1 cellular context compared by ENCODE assay signal in the genomic region with DNA sequence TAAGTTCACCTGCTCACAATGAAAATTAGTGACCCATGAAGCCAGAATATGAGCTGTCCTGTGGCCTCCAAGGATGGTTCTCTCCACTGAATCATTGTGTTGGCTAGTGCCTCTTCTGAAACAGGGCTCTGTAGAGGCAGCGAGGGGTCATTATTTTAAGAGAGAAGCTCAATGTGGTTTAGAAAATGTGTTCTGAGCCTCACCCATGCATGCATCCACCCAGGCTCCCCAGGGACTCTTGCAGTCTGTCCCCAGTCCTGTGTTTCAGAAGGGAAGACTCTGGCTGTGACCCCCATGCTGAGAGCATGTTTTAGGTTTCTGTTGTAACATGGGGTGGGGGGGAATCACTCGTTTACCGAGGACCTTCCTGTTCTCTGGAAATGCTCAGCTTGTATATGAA.
TF ChIP-seq lines count a peak whose summit lies in the region.

No MANE protein-coding gene starts in this region.

TF ChIP-seq in GM12878, 131 proteins besides CTCF, POLR2A, EP300 and RAD21 (continued from another document):
- TF ChIP-seq, protein P1, sequence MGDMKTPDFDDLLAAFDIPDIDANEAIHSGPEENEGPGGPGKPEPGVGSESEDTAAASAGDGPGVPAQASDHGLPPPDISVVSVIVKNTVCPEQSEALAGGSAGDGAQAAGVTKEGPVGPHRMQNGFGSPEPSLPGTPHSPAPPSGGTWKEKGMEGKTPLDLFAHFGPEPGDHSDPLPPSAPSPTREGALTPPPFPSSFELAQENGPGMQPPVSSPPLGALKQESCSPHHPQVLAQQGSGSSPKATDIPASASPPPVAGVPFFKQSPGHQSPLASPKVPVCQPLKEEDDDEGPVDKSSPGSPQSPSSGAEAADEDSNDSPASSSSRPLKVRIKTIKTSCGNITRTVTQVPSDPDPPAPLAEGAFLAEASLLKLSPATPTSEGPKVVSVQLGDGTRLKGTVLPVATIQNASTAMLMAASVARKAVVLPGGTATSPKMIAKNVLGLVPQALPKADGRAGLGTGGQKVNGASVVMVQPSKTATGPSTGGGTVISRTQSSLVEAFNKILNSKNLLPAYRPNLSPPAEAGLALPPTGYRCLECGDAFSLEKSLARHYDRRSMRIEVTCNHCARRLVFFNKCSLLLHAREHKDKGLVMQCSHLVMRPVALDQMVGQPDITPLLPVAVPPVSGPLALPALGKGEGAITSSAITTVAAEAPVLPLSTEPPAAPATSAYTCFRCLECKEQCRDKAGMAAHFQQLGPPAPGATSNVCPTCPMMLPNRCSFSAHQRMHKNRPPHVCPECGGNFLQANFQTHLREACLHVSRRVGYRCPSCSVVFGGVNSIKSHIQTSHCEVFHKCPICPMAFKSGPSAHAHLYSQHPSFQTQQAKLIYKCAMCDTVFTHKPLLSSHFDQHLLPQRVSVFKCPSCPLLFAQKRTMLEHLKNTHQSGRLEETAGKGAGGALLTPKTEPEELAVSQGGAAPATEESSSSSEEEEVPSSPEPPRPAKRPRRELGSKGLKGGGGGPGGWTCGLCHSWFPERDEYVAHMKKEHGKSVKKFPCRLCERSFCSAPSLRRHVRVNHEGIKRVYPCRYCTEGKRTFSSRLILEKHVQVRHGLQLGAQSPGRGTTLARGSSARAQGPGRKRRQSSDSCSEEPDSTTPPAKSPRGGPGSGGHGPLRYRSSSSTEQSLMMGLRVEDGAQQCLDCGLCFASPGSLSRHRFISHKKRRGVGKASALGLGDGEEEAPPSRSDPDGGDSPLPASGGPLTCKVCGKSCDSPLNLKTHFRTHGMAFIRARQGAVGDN (IDR thresholded peaks at IDR 0.05), result no peak
- TF ChIP-seq RFX5 (IDR thresholded peaks at IDR 0.05; ENCODE audit: low read depth, low read length) (no peak), SUZ12 (IDR thresholded peaks at IDR 0.05; ENCODE audit: unreplicated experiment) (no peak), GABPA (IDR thresholded peaks at IDR 0.05; ENCODE audit: low read depth) (no peak), SP1 (IDR thresholded peaks at IDR 0.05; ENCODE audit: low read depth, low read length) (no peak), NBN (IDR thresholded peaks at IDR 0.05) (no peak), EED (IDR thresholded peaks at IDR 0.05; ENCODE audit: low read depth) (no peak), RELA (IDR thresholded peaks at IDR 0.05; ENCODE audit: borderline replicate concordance, partially characterized antibody) (no peak), CHD4 (IDR thresholded peaks at IDR 0.05) (no peak), NRF1 (conservative IDR thresholded peaks at IDR 0.05; ENCODE audit: low read depth, low read length) (no peak), WRNIP1 (IDR thresholded peaks at IDR 0.05; ENCODE audit: borderline replicate concordance, low read depth, low read length) (no peak), ZBED1 (IDR thresholded peaks at IDR 0.05; ENCODE audit: borderline replicate concordance) (no peak), YY1 (IDR thresholded peaks at IDR 0.05; ENCODE audit: low read depth, low read length) (no peak), RUNX3 (IDR thresholded peaks at IDR 0.05; ENCODE audit: low read length) (no peak), RCOR1 (conservative IDR thresholded peaks at IDR 0.05; ENCODE audit: low read depth, low read length) (no peak)
- TF ChIP-seq, protein P2, sequence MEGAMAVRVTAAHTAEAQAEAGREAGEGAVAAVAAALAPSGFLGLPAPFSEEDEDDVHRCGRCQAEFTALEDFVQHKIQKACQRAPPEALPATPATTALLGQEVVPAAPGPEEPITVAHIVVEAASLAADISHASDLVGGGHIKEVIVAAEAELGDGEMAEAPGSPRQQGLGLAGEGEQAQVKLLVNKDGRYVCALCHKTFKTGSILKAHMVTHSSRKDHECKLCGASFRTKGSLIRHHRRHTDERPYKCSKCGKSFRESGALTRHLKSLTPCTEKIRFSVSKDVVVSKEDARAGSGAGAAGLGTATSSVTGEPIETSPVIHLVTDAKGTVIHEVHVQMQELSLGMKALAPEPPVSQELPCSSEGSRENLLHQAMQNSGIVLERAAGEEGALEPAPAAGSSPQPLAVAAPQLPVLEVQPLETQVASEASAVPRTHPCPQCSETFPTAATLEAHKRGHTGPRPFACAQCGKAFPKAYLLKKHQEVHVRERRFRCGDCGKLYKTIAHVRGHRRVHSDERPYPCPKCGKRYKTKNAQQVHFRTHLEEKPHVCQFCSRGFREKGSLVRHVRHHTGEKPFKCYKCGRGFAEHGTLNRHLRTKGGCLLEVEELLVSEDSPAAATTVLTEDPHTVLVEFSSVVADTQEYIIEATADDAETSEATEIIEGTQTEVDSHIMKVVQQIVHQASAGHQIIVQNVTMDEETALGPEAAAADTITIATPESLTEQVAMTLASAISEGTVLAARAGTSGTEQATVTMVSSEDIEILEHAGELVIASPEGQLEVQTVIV (IDR thresholded peaks at IDR 0.05; ENCODE audit: borderline replicate concordance, partially characterized antibody), result no peak
- TF ChIP-seq, protein P3, sequence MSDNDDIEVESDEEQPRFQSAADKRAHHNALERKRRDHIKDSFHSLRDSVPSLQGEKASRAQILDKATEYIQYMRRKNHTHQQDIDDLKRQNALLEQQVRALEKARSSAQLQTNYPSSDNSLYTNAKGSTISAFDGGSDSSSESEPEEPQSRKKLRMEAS (IDR thresholded peaks at IDR 0.05; ENCODE audit: low read depth, low read length), result no peak
- TF ChIP-seq, protein P4, sequence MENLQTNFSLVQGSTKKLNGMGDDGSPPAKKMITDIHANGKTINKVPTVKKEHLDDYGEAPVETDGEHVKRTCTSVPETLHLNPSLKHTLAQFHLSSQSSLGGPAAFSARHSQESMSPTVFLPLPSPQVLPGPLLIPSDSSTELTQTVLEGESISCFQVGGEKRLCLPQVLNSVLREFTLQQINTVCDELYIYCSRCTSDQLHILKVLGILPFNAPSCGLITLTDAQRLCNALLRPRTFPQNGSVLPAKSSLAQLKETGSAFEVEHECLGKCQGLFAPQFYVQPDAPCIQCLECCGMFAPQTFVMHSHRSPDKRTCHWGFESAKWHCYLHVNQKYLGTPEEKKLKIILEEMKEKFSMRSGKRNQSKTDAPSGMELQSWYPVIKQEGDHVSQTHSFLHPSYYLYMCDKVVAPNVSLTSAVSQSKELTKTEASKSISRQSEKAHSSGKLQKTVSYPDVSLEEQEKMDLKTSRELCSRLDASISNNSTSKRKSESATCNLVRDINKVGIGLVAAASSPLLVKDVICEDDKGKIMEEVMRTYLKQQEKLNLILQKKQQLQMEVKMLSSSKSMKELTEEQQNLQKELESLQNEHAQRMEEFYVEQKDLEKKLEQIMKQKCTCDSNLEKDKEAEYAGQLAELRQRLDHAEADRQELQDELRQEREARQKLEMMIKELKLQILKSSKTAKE (IDR thresholded peaks at IDR 0.05; ENCODE audit: low read depth, poor library complexity, severe bottlenecking), result no peak
